5 cellular contexts compared by ENCODE assay signal in genomic region chr15:74056330-74056729, GRCh38. TPM values are rescaled to one million over a fixed set of nuclear protein-coding genes. Genes with fewer than 3 reads are reported as not detected.
"Had no signal": no experiment of that assay in that cellular context is flagged by ENCODE, and none has a peak within 500 bp of the region (broad histone marks: within the 10 kb centered on the region; RNA-seq: fewer than 3 reads in every experiment).

No MANE protein-coding gene starts in this region.

RNA-seq across cellular contexts. Expression of gene GOLGA6A, which starts 26.0 kb away (rescaled TPM):
- total RNA-seq: HT-29, IMR-90, NCI-H460, Right ventricle myocardium inferior, SJCRH30 had no signal
- polyA plus RNA-seq: IMR-90 had no signal
